Comparison of ENCODE assay signal across 28 cellular contexts in genomic region chr19:19466201-19466600, GRCh38. TPM values are rescaled to one million over a fixed set of nuclear protein-coding genes. Genes with fewer than 3 reads are reported as not detected.
A peak's percentile ranks its signal among the peaks of the same experiment; 100 is the strongest.
DNase-seq lines count a peak whose midpoint lies in the region; ATAC-seq, FAIRE-seq and TF ChIP-seq lines count a peak whose summit lies in the region.
"Had no signal": no experiment of that assay in that cellular context is flagged by ENCODE, and none has a peak within 500 bp of the region (broad histone marks: within the 10 kb centered on the region; RNA-seq: fewer than 3 reads in every experiment).

No MANE protein-coding gene starts in this region.

- H3K9me3 ChIP-seq in Caco-2 = no peaks in the 10 kb centered on the region
- peaks cover 7 to 11% of the 10 kb centered on the region in 2 donors for H3K9me3 ChIP-seq in kidney (ENCODE audit: control insufficient read depth in 1 of 2, low read length in 2 of 2)

- FAIRE-seq in kidney (lab: Jason Lieb, UNC) = no peak
- FAIRE-seq: D721Med, HTR-8/SVneo had no signal

- peak overlapping the region; percentile 2 for H3K27ac Mint-ChIP-seq in Caco-2 (ENCODE audit: unreplicated experiment)
- peak overlapping the region; percentile 20 for H3K27ac Mint-ChIP-seq in activated B cell treated with CpG ODN at 0.5 μM for 24 hours
- peak overlapping the region; percentile 9 for H3K27ac Mint-ChIP-seq in progenitor cell of endocrine pancreas
- H3K27ac Mint-ChIP-seq: HFFc6, memory B cell had no signal

- no peaks in the 10 kb centered on the region for H3K27me3 Mint-ChIP-seq in Caco-2 (ENCODE audit: insufficient read depth, unreplicated experiment)
- no peaks in the 10 kb centered on the region for H3K27me3 Mint-ChIP-seq in activated B cell treated with CpG ODN at 0.5 μM for 24 hours
- H3K27me3 Mint-ChIP-seq in progenitor cell of endocrine pancreas = no peaks in the 10 kb centered on the region
- H3K27me3 Mint-ChIP-seq: memory B cell had no signal

- ATAC-seq in activated B cell treated with CpG ODN at 0.5 μM for 24 hours (ENCODE audit: low read depth) = no peak
- ATAC-seq: gastrocnemius medialis, psoas muscle, SK-N-SH treated with all-trans-retinoic acid at 6 μM for 48 hours had no signal

- H3K36me3 ChIP-seq in Caco-2 (ENCODE audit: control insufficient read depth, insufficient read depth, low read length) = peaks cover 10% of the 10 kb centered on the region
- peaks cover 6 to 18% of the 10 kb centered on the region in 2 donors for H3K36me3 ChIP-seq in kidney (ENCODE audit: control insufficient read depth in 1 of 2, insufficient read depth in 2 of 2, low read length in 2 of 2)

- H3K4me3 ChIP-seq in Caco-2 (ENCODE audit: low read depth, low read length) (no peak overlapping the region), kidney (ENCODE audit: low read length in 2 of 2) (no peak overlapping the region)
- H3K4me3 ChIP-seq: dorsolateral prefrontal cortex, gastrocnemius medialis, psoas muscle, tibial nerve had no signal

- H3K9me3 Mint-ChIP-seq in Caco-2 (ENCODE audit: unreplicated experiment) (peaks cover 23% of the 10 kb centered on the region), activated B cell treated with CpG ODN at 0.5 μM for 24 hours (peaks cover 16% of the 10 kb centered on the region), progenitor cell of endocrine pancreas (ENCODE audit: low read depth) (peaks cover 20% of the 10 kb centered on the region)

- POLR2A ChIA-PET in Caco-2 (lab: Charles Lee) (no interaction called here), activated B cell treated with CpG ODN at 0.5 μM for 24 hours (lab: Charles Lee) (interaction anchor here (0.6 kb wide), 1 partner anchor 22 kb away, joined by 7 read pairs; no protein-coding TSS in a partner anchor)

- CTCF ChIA-PET in Caco-2 (lab: Charles Lee) = interaction anchor here (0.6 kb wide), 1 partner anchor 41 kb away, joined by 4 read pairs; no protein-coding TSS in a partner anchor
- CTCF ChIA-PET in activated B cell treated with CpG ODN at 0.5 μM for 24 hours (lab: Charles Lee) = no interaction called here

- H3K4me3 Mint-ChIP-seq in Caco-2 (ENCODE audit: unreplicated experiment) (peak overlapping the region; percentile 10), activated B cell treated with CpG ODN at 0.5 μM for 24 hours (no peak overlapping the region), progenitor cell of endocrine pancreas (ENCODE audit: low read depth) (no peak overlapping the region)
- H3K4me3 Mint-ChIP-seq: HFFc6, memory B cell had no signal

- no peak overlapping the region for H3K9ac ChIP-seq in kidney (ENCODE audit: low read length in 2 of 2)

- intact Hi-C loops in Caco-2 (cut with micrococcal nuclease; ENCODE audit: unreplicated experiment) = no loop called here
- intact Hi-C loops in activated B cell treated with CpG ODN at 0.5 μM for 24 hours (cut with micrococcal nuclease) = no loop called here
- intact Hi-C loops in kidney (cut with DNase I) = no loop called here

- TF ChIP-seq CTCF in Caco-2 (IDR thresholded peaks at IDR 0.05; ENCODE audit: insufficient read depth in 1 of 2, low read depth in 1 of 2, low read length in 1 of 2, severe bottlenecking in 1 of 2, unreplicated experiment in 1 of 2) = no peak
- TF ChIP-seq CTCF in activated B cell treated with CpG ODN at 0.5 μM for 24 hours (IDR thresholded peaks at IDR 0.05) = no peak
- TF ChIP-seq CTCF in kidney (IDR thresholded peaks at IDR 0.05; ENCODE audit: borderline replicate concordance, extremely low read depth, insufficient read depth) = no peak
- TF ChIP-seq CTCF in progenitor cell of endocrine pancreas (IDR thresholded peaks at IDR 0.05; ENCODE audit: unreplicated experiment) = no peak

- H3K36me3 Mint-ChIP-seq in Caco-2 (ENCODE audit: insufficient read depth, unreplicated experiment) = peaks cover 66% of the 10 kb centered on the region
- H3K36me3 Mint-ChIP-seq in activated B cell treated with CpG ODN at 0.5 μM for 24 hours (ENCODE audit: low read depth) = peaks cover 48% of the 10 kb centered on the region
- H3K36me3 Mint-ChIP-seq in progenitor cell of endocrine pancreas (ENCODE audit: insufficient read depth) = peaks cover 43% of the 10 kb centered on the region

- DNase-seq in Caco-2 (no peak), activated B cell treated with CpG ODN at 0.5 μM for 24 hours (no peak), kidney (peak; percentile 30), progenitor cell of endocrine pancreas (ENCODE audit: low spot score, unreplicated experiment) (no peak), DMS53 (lab: John Stamatoyannopoulos, UW) (no peak), OCI-M2 (lab: John Stamatoyannopoulos, UW; ENCODE audit: unreplicated experiment) (no peak)
- no peak for DNase-seq in activated CD4-positive, CD25-positive, alpha-beta regulatory T cell (lab: John Stamatoyannopoulos, UW)
- DNase-seq: activated CD4-positive, CD25-positive, alpha-beta regulatory T cell treated with anti-CD3 and anti-CD28 coated beads, Interleukin-2, amount 50 U/mL, for 72 hours; AML-193; amniotic stem cell; dorsolateral prefrontal cortex; gastrocnemius medialis; HFFc6; Karpas-422; kidney glomerular epithelial cell; NCI-H1092; NCI-H510A treated with DMSO at 0.1 percent for 48 hours; RPMI8226; stimulated activated CD4-positive, alpha-beta T cell treated with anti-CD3 and anti-CD28 coated beads, Interleukin-2, amount 100 ng/mL, for 24 hours; stimulated activated naive CD4-positive, alpha-beta T cell treated with Interleukin-2 at 50 U/mL for 16 hours; T1000 had no signal

- H3K27ac ChIP-seq in kidney (ENCODE audit: low read depth in 2 of 2, low read length in 2 of 2) = peak overlapping the region in 1 of 2 donors; percentile 14
- H3K27ac ChIP-seq: dorsolateral prefrontal cortex, psoas muscle, tibial nerve had no signal

- H3K4me1 ChIP-seq in Caco-2 (peaks cover 42% of the 10 kb centered on the region), kidney (ENCODE audit: control insufficient read depth in 1 of 2, insufficient read depth in 1 of 2, low read depth in 1 of 2, low read length in 2 of 2) (peaks cover 44% of the 10 kb centered on the region in 2 donors)

- BruUV-seq in Caco-2 (replicated peaks; lab: Mats Ljungman, UMichigan) = no TSS peak

- H3K27me3 ChIP-seq in Caco-2 (replicated peaks; ENCODE audit: control insufficient read depth, insufficient read depth, low read length) = no peaks in the 10 kb centered on the region
- H3K27me3 ChIP-seq: dorsolateral prefrontal cortex, gastrocnemius medialis, tibial nerve had no signal

- peaks cover 39% of the 10 kb centered on the region for H3K4me1 Mint-ChIP-seq in Caco-2 (ENCODE audit: low read depth, unreplicated experiment)
- peaks cover 51% of the 10 kb centered on the region for H3K4me1 Mint-ChIP-seq in activated B cell treated with CpG ODN at 0.5 μM for 24 hours
- peaks cover 36% of the 10 kb centered on the region for H3K4me1 Mint-ChIP-seq in progenitor cell of endocrine pancreas (ENCODE audit: low read depth)

RNA-seq across cellular contexts. Expression of gene TSSK6, which starts 49.1 kb away (rescaled TPM):
- total RNA-seq in Caco-2 (2022) = 3.1 and 3.8 TPM in 2 replicates
- 4.0 and 4.3 TPM in 2 replicates for total RNA-seq in activated B cell treated with CpG ODN at 0.5 μM for 24 hours
- total RNA-seq in kidney = 3.7 TPM
- 1.4 TPM for polyA plus RNA-seq in kidney (ENCODE audit: insufficient read depth, low read depth, low replicate concordance)
- 2.7 and 3.3 TPM in 2 replicates for total RNA-seq in progenitor cell of endocrine pancreas
- total RNA-seq: skeletal muscle tissue had no signal

RNA-seq across cellular contexts. Expression of gene NDUFA13, which starts 49.8 kb away (rescaled TPM):
- 345 and 355 TPM in 2 replicates for total RNA-seq in Caco-2 (2022)
- 294 and 317 TPM in 2 replicates for total RNA-seq in activated B cell treated with CpG ODN at 0.5 μM for 24 hours
- 328 TPM for total RNA-seq in kidney
- polyA plus RNA-seq in kidney (ENCODE audit: insufficient read depth, low read depth, low replicate concordance) = 627 TPM
- total RNA-seq in progenitor cell of endocrine pancreas = 346 and 347 TPM in 2 replicates
